Comparison of ENCODE assay signal across 23 cellular contexts in the genomic region with DNA sequence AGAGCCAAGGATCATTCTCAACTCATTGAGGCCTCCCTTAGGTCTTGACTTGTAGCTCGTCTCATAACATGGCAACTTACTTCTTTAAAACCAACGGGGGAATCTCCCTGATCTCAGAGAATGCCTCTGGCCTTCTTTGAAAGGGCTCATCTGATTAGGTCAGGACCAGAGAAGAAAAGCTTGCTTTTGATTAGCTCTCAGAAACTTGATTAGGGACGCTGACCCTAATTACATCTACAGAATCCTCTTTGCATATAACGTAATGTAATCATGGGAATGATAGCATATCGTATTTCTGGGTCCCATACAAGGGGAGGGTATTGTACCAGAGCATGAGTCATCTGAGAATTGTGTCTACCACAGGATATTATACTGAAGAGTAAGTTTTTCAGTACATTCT.
DNase-seq lines count a peak whose midpoint lies in the region; ATAC-seq, FAIRE-seq and TF ChIP-seq lines count a peak whose summit lies in the region.
"Had no signal": no experiment of that assay in that cellular context is flagged by ENCODE, and none has a peak within 500 bp of the region (broad histone marks: within the 10 kb centered on the region; RNA-seq: fewer than 3 reads in every experiment).

No MANE protein-coding gene starts in this region.

- dilution Hi-C loops in endothelial cell of umbilical vein (cut with MboI; ENCODE audit: extremely low pct_ligation_motif_present, low sequenced_read_pairs) = no loop called here

- H2AK5ac ChIP-seq in H9 (ENCODE audit: insufficient read length, low read length) = no peak overlapping the region

- DNase-seq in COLO829 (ENCODE audit: low spot score) (peak; percentile 32), H9 (no peak), NCI-H82 treated with DMSO at 0.1 percent for 48 hours (lab: John Stamatoyannopoulos, UW; ENCODE audit: unreplicated experiment) (peak; percentile 80), endothelial cell of umbilical vein (ENCODE audit: low read depth, low spot score) (no peak), esophagus muscularis mucosa (ENCODE audit: extremely low spot score) (no peak), HK-2 (ENCODE audit: unreplicated experiment) (no peak)
- DNase-seq in activated CD4-positive, alpha-beta T cell treated with anti-CD3 and anti-CD28 coated beads for 48 hours = no peak
- DNase-seq: KBM-7, NCI-H1092 treated with DMSO at 0.1 percent for 48 hours, NCI-H146, NCI-H2029, NCI-H2171 treated with DMSO at 0.1 percent for 48 hours, NCI-H446, NCI-H526 treated with DMSO at 0.1 percent for 48 hours, T-helper 1 cell had no signal

- H4K20me1 ChIP-seq in H9 (ENCODE audit: control insufficient read depth, insufficient read depth, insufficient read length) (no peaks in the 10 kb centered on the region), endothelial cell of umbilical vein (replicated peaks; ENCODE audit: control insufficient read depth, extremely low read depth, insufficient read depth, low read length) (no peaks in the 10 kb centered on the region)

- no peaks in the 10 kb centered on the region for H3K4me1 ChIP-seq in H9 (ENCODE audit: insufficient read depth, low read length)
- H3K4me1 ChIP-seq in endothelial cell of umbilical vein (ENCODE audit: control insufficient read depth, extremely low read depth, insufficient read depth, low read length) = peaks cover 2% of the 10 kb centered on the region
- H3K4me1 ChIP-seq in esophagus muscularis mucosa = peaks cover 0 to 3% (median 0%) of the 10 kb centered on the region in 4 donors
- H3K4me1 ChIP-seq: A549, HAP-1 had no signal

- WGBS in H9 (ENCODE audit: extremely low coverage, insufficient read length, low lambda C conversion rate) = no CpG with 5 or more reads among the region's 5 CpGs
- 97% methylated on average over 5 of the region's 5 CpGs for WGBS in esophagus muscularis mucosa

- no peak overlapping the region for H3T11ph ChIP-seq in H9 (ENCODE audit: low read length)

- H2BK120ac ChIP-seq in H9 (ENCODE audit: low read depth, low read length, poor library complexity, severe bottlenecking) = no peak overlapping the region

- H3K27ac ChIP-seq in H9 (ENCODE audit: insufficient read length, low read depth, low read length) (no peak overlapping the region), endothelial cell of umbilical vein (ENCODE audit: insufficient read depth, low read depth, low read length) (no peak overlapping the region), esophagus muscularis mucosa (replicated peaks in 1 of 4) (no peak overlapping the region)
- H3K27ac ChIP-seq: A549, HL-60 had no signal

- H3K9ac ChIP-seq in H9 (ENCODE audit: extremely low read depth, insufficient read length, low read length) (no peak overlapping the region), endothelial cell of umbilical vein (replicated peaks; ENCODE audit: extremely low read depth, insufficient read depth, low read length) (no peak overlapping the region)

- TF ChIP-seq EP300 in esophagus muscularis mucosa (IDR thresholded peaks at IDR 0.05) = no peak

- POLR2A ChIA-PET in endothelial cell of umbilical vein (lab: Charles Lee) = no interaction called here

- no peak overlapping the region for H3K23ac ChIP-seq in H9 (ENCODE audit: insufficient read length, low read depth, low read length)

- no peak for TF ChIP-seq POLR2A in endothelial cell of umbilical vein (IDR thresholded peaks at IDR 0.05; ENCODE audit: low read depth, low read length)
- TF ChIP-seq POLR2A in esophagus muscularis mucosa (IDR thresholded peaks at IDR 0.05; ENCODE audit: low read depth) = no peak

- FAIRE-seq in endothelial cell of umbilical vein (lab: Jason Lieb, UNC) = no peak
- FAIRE-seq: A549, GM12891, GM19239 had no signal

- no peaks in the 10 kb centered on the region for H3K9me1 ChIP-seq in endothelial cell of umbilical vein (replicated peaks; ENCODE audit: control insufficient read depth, extremely low read depth, insufficient read depth, low read length)

- intact Hi-C loops in endothelial cell of umbilical vein (cut with micrococcal nuclease) (no loop called here), esophagus muscularis mucosa (cut with DNase I) (no loop called here)

- H4K91ac ChIP-seq in H9 (ENCODE audit: insufficient read length, low read depth, low read length) = no peak overlapping the region

- H3K18ac ChIP-seq in H9 (ENCODE audit: insufficient read length, low read depth, low read length) = no peak overlapping the region

- H3K27me3 Mint-ChIP-seq in H9 (ENCODE audit: low read depth) = no peaks in the 10 kb centered on the region
- H3K27me3 Mint-ChIP-seq: B cell had no signal

- H3K36me3 Mint-ChIP-seq in H9 (ENCODE audit: insufficient read depth in 1 of 3, low read depth in 3 of 3) = no peaks in the 10 kb centered on the region

- BruUV-seq in endothelial cell of umbilical vein (replicated peaks; lab: Mats Ljungman, UMichigan) = no TSS peak

- H3K14ac ChIP-seq in H9 (ENCODE audit: insufficient read depth, low read length) = peak overlapping the region; percentile 57; the same call in 1 of the 2 replicates

- no peak overlapping the region for H4K5ac ChIP-seq in H9 (ENCODE audit: insufficient read length, low read depth, low read length)

- H3K36me3 ChIP-seq in endothelial cell of umbilical vein (ENCODE audit: control insufficient read depth in 2 of 2, extremely low read depth in 1 of 2, insufficient read depth in 2 of 2, low read length in 2 of 2) = no peaks in the 10 kb centered on the region
- peaks cover 0 to 10% (median 0%) of the 10 kb centered on the region in 4 donors for H3K36me3 ChIP-seq in esophagus muscularis mucosa
- H3K36me3 ChIP-seq: HAP-1 had no signal

- no peak overlapping the region for H2AFZ ChIP-seq in H9 (ENCODE audit: low read length)
- no peak overlapping the region for H2AFZ ChIP-seq in endothelial cell of umbilical vein (ENCODE audit: low read depth, low read length)

- no peak for ATAC-seq in GM18498 (IDR thresholded peaks at IDR 0.05; ENCODE audit: unreplicated experiment)
- ATAC-seq: A549, Panc1 had no signal

- no peaks in the 10 kb centered on the region for H3K79me1 ChIP-seq in H9 (ENCODE audit: insufficient read depth, low read depth, low read length, poor library complexity, severe bottlenecking)

- H3K79me2 ChIP-seq in H9 (ENCODE audit: insufficient read depth, low read length) (no peaks in the 10 kb centered on the region), endothelial cell of umbilical vein (ENCODE audit: control insufficient read depth, insufficient read depth, low read length) (no peaks in the 10 kb centered on the region)

- H3K9me3 ChIP-seq in H9 (ENCODE audit: control insufficient read depth, low read depth, low read length) (no peaks in the 10 kb centered on the region), endothelial cell of umbilical vein (replicated peaks; ENCODE audit: control insufficient read depth, insufficient read depth, low read length) (no peaks in the 10 kb centered on the region), esophagus muscularis mucosa (no peaks in the 10 kb centered on the region)
- H3K9me3 ChIP-seq: A549, HAP-1 had no signal

- no peak overlapping the region for H3K4ac ChIP-seq in H9 (ENCODE audit: low read depth, low read length)

- H3K4me3 ChIP-seq in endothelial cell of umbilical vein (replicated peaks in 1 of 3; ENCODE audit: insufficient read depth in 1 of 3, low read depth in 1 of 3, low read length in 3 of 3) (no peak overlapping the region), esophagus muscularis mucosa (no peak overlapping the region)
- H3K4me3 ChIP-seq: A549, HAP-1 had no signal

- H3K9me3 Mint-ChIP-seq in H9 = no peaks in the 10 kb centered on the region

- no peak overlapping the region for H4K8ac ChIP-seq in H9 (replicated peaks; ENCODE audit: insufficient read length, low read depth, low read length)

- no peak overlapping the region for H2BK15ac ChIP-seq in H9 (ENCODE audit: low read depth, low read length)

- H2BK20ac ChIP-seq in H9 (ENCODE audit: low read depth, low read length, poor library complexity, severe bottlenecking) = no peak overlapping the region

- TF ChIP-seq CTCF in H9 (conservative IDR thresholded peaks at IDR 0.05) (no peak), endothelial cell of umbilical vein (IDR thresholded peaks at IDR 0.05; ENCODE audit: extremely low read depth in 1 of 2, insufficient read depth in 1 of 2, low read depth in 1 of 2, low read length in 2 of 2) (no peak), esophagus muscularis mucosa (IDR thresholded peaks at IDR 0.05) (no peak)

- H3K4me2 ChIP-seq in H9 (ENCODE audit: insufficient read depth, insufficient read length, low read length) (no peak overlapping the region), endothelial cell of umbilical vein (ENCODE audit: insufficient read depth, low read length) (no peak overlapping the region)
- H3K4me2 ChIP-seq: A549 had no signal

- no peak overlapping the region for H2BK5ac ChIP-seq in H9 (ENCODE audit: insufficient read length, low read length)

- 0 out of 4 replicates have a peak, but pooled peaks cover 0 to 3% of the 10 kb centered on the region in 2 experiments for H3K4me1 Mint-ChIP-seq in H9
- H3K4me1 Mint-ChIP-seq: B cell had no signal

- CTCF ChIA-PET in endothelial cell of umbilical vein (lab: Charles Lee) = no interaction called here

- H3K23me2 ChIP-seq in H9 (ENCODE audit: insufficient read length, low read depth, low read length, poor library complexity, severe bottlenecking) = no peaks in the 10 kb centered on the region

- H3K27ac Mint-ChIP-seq in H9 = peak overlapping the region in 1 of 3 experiments; percentile 22; a peak in 1 of 7 replicates
- H3K27ac Mint-ChIP-seq: B cell had no signal

- no peak overlapping the region for H2BK12ac ChIP-seq in H9 (ENCODE audit: insufficient read length, low read depth, low read length)

- H3K56ac ChIP-seq in H9 (ENCODE audit: insufficient read length, low read depth, low read length) = no peak overlapping the region

- H3K27me3 ChIP-seq in H9 (ENCODE audit: insufficient read depth, low read length) = no peaks in the 10 kb centered on the region
- H3K27me3 ChIP-seq in endothelial cell of umbilical vein (ENCODE audit: control insufficient read depth in 2 of 2, insufficient read depth in 2 of 2, low read length in 2 of 2) = no peaks in the 10 kb centered on the region
- H3K27me3 ChIP-seq in esophagus muscularis mucosa = no peaks in the 10 kb centered on the region

- H3K4me3 Mint-ChIP-seq in H9 = no peak overlapping the region
- H3K4me3 Mint-ChIP-seq: B cell had no signal

TF ChIP-seq in endothelial cell of umbilical vein, 7 proteins besides CTCF, POLR2A, EP300 and RAD21:
- TF ChIP-seq FOS (IDR thresholded peaks at IDR 0.05; ENCODE audit: borderline replicate concordance, insufficient read depth, low read length) (no peak), JUN (IDR thresholded peaks at IDR 0.05; ENCODE audit: borderline replicate concordance, insufficient read depth, insufficient read length, low read depth) (peak; percentile 11), MYC (IDR thresholded peaks at IDR 0.05; ENCODE audit: low read depth, low read length) (no peak)

Comparison
In these comparisons a context has a peak if more than half of its experiments do, and no peak if none do; other contexts are left out.
1. DNase-seq: peak in COLO829 (single experiment) and NCI-H82 treated with DMSO at 0.1 percent for 48 hours (single experiment); none in H9 (single experiment), endothelial cell of umbilical vein (single experiment), activated CD4-positive, alpha-beta T cell treated with anti-CD3 and anti-CD28 coated beads for 48 hours (single experiment), esophagus muscularis mucosa (single experiment) and HK-2 (single experiment).